Comparison of ENCODE assay signal across 9 cellular contexts in the genomic region with DNA sequence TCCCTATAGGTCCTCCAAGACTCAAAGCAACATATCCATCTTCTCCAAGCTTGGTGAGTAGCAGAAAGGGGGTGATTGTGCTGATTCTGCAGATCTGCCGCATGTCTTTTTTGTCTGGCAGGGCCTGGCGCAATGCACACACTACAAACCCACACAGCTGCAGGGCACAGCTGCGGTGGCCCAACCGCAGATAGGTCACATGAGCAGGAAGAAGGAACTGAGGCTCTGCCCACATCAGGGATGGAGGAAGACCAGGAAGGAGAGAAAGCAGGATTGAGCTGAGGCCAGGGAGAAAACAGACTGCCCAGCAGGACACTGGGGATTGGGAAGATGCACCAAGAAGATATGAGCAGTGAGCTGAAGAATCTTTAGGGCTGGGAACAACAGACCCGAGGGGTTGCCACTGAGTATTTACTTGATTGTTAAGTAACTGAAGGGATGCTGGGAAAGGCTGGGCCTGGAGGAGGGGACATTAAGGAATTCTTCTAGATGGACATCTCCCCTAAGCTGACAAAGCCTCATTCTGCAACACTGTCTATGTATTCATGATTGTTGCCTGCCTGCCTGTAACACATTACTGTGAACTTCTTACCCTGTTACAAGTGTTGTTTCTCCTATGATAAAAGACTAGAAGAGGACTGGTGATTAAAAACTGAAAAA.
DNase-seq lines count a peak whose midpoint lies in the region; ATAC-seq and TF ChIP-seq lines count a peak whose summit lies in the region.
"Had no signal": no experiment of that assay in that cellular context is flagged by ENCODE, and none has a peak within 500 bp of the region (broad histone marks: within the 10 kb centered on the region; RNA-seq: fewer than 3 reads in every experiment).

No MANE protein-coding gene starts in this region.

- TF ChIP-seq POLR2A in ovary (IDR thresholded peaks at IDR 0.05): no peak

- no peak for TF ChIP-seq CTCF in ovary (IDR thresholded peaks at IDR 0.05)

- DNase-seq in OCI-M1 (lab: John Stamatoyannopoulos, UW) (peak; percentile 81), fibroblast of peridontal ligament (ENCODE audit: extremely low read depth) (peak; percentile 56), putamen (ENCODE audit: low spot score) (peak; percentile 76), ovary (no peak), NCI-H526 treated with DMSO at 0.1 percent for 48 hours (lab: John Stamatoyannopoulos, UW) (no peak)
- DNase-seq in activated CD8-positive, alpha-beta memory T cell treated with anti-CD3 and anti-CD28 coated beads, Interleukin-2, amount 50 U/mL, for 48 hours: no peak
- DNase-seq: activated CD4-positive, alpha-beta T cell treated with anti-CD3 and anti-CD28 coated beads, Interleukin-2, amount 50 U/mL, for 48 hours had no signal

- no peak overlapping the region for H3K27ac ChIP-seq in ovary

- H3K27me3 ChIP-seq in ovary: no peaks in the 10 kb centered on the region

- H3K4me3 ChIP-seq in ovary: no peak overlapping the region

- WGBS in ovary, 3 donors: 80 to 89% (median 83%) methylated on average over 5 of the region's 5 CpGs

- no peaks in the 10 kb centered on the region for H3K4me1 ChIP-seq in ovary (ENCODE audit: insufficient read depth)

- ATAC-seq in GM18517 (IDR thresholded peaks at IDR 0.05; ENCODE audit: unreplicated experiment): peak; percentile 74
- no peak for ATAC-seq in GM18511 (IDR thresholded peaks at IDR 0.05; ENCODE audit: unreplicated experiment)

- H3K9me3 ChIP-seq in ovary: no peaks in the 10 kb centered on the region

- TF ChIP-seq EP300 in ovary (IDR thresholded peaks at IDR 0.05): no peak

- H3K36me3 ChIP-seq in ovary: no peaks in the 10 kb centered on the region

- intact Hi-C loops in ovary (cut with DNase I): no loop called here

Comparison
In these comparisons a context has a peak if more than half of its experiments do, and no peak if none do; other contexts are left out.
1. DNase-seq: peak in OCI-M1 (single experiment), fibroblast of peridontal ligament (single experiment) and putamen (single experiment); none in activated CD8-positive, alpha-beta memory T cell treated with anti-CD3 and anti-CD28 coated beads, Interleukin-2, amount 50 U/mL, for 48 hours (single experiment), ovary (0 of 5) and NCI-H526 treated with DMSO at 0.1 percent for 48 hours (single experiment).